In genomic region chr5:176402684-176403083, GRCh38 we compare ENCODE assay signal across 14 cellular contexts. TPM values are rescaled to one million over a fixed set of nuclear protein-coding genes. Genes with fewer than 3 reads are reported as not detected.
DNase-seq lines count a peak whose midpoint lies in the region; ATAC-seq, FAIRE-seq and TF ChIP-seq lines count a peak whose summit lies in the region.
"Had no signal": no experiment of that assay in that cellular context is flagged by ENCODE, and none has a peak within 500 bp of the region (broad histone marks: within the 10 kb centered on the region; RNA-seq: fewer than 3 reads in every experiment).

No MANE protein-coding gene starts in this region.

- ATAC-seq in activated naive CD4-positive, alpha-beta T cell treated with anti-CD3 and anti-CD28 coated beads, Interleukin-2, amount 50 U/mL, for 72 hours = no peak
- ATAC-seq in HepG2 = peak; percentile 28; the same call in 2 of the 3 replicates
- ATAC-seq in GM19023 (IDR thresholded peaks at IDR 0.05; ENCODE audit: unreplicated experiment) = no peak
- ATAC-seq: activated CD4-positive, CD25-positive, alpha-beta regulatory T cell treated with anti-CD3 and anti-CD28 coated beads, Interleukin-2, amount 50 U/mL, for 24 hours had no signal

- H3K79me2 ChIP-seq in HepG2 (ENCODE audit: insufficient read depth, low read length) = no peaks in the 10 kb centered on the region

- H3K4me1 ChIP-seq in HepG2 (ENCODE audit: insufficient read depth, low read length) = peaks cover 25% of the 10 kb centered on the region
- peaks cover 38% of the 10 kb centered on the region for H3K4me1 ChIP-seq in vagina
- H3K4me1 ChIP-seq: ascending aorta, Caco-2 had no signal

- intact Hi-C loops in HepG2 (cut with micrococcal nuclease; ENCODE audit: unreplicated experiment) (no loop called here), vagina (cut with DNase I) (no loop called here)

- no peaks in the 10 kb centered on the region for H3K27me3 ChIP-seq in HepG2 (ENCODE audit: control insufficient read depth in 1 of 2, insufficient read depth in 2 of 2, low read length in 2 of 2)
- no peaks in the 10 kb centered on the region for H3K27me3 ChIP-seq in vagina
- H3K27me3 ChIP-seq: ascending aorta, thyroid gland had no signal

- H3K9me3 ChIP-seq in HepG2 (ENCODE audit: low read length) = no peaks in the 10 kb centered on the region
- no peaks in the 10 kb centered on the region for H3K9me3 ChIP-seq in vagina
- H3K9me3 ChIP-seq: ascending aorta, Caco-2, thyroid gland had no signal

- in situ Hi-C loops in HepG2 (cut with HindIII; ENCODE audit: extremely low pct_ligation_motif_present, low pct_unique_long_range_greater_than_20kb) = no loop called here

- H3K9ac ChIP-seq in HepG2 (ENCODE audit: insufficient read depth, low read depth, low read length) = no peak overlapping the region

- no peak overlapping the region for H3K4me2 ChIP-seq in HepG2 (ENCODE audit: low read depth, low read length)

- TF ChIP-seq CTCF in HepG2 (CRISPR knock-in tag; IDR thresholded peaks at IDR 0.05) (no peak), vagina (IDR thresholded peaks at IDR 0.05) (no peak)

- peaks cover 0 to 2% of the 10 kb centered on the region in 2 experiments; a peak in 3 of 5 replicates for H3K36me3 ChIP-seq in HepG2 (replicated peaks in 1 of 2; ENCODE audit: control insufficient read depth in 1 of 2, insufficient read depth in 2 of 2, low read length in 2 of 2)
- peaks cover 0 to 31% of the 10 kb centered on the region in 2 donors for H3K36me3 ChIP-seq in vagina

- CTCF ChIA-PET in activated naive CD4-positive, alpha-beta T cell treated with anti-CD3 and anti-CD28 coated beads, Interleukin-2, amount 10 ng/mL, durations not matched to agents 7 days and 5 days (lab: Charles Lee) = interaction anchor here (0.7 kb wide), 1 partner anchor 185 kb away, joined by 3 read pairs; no protein-coding TSS in a partner anchor
- CTCF ChIA-PET in HepG2 (lab: Yijun Ruan, JAX; ENCODE audit: low intra/inter-chr PET ratio, low total read pairs) = no interaction called here

- H3K4me3 Mint-ChIP-seq in activated naive CD4-positive, alpha-beta T cell treated with anti-CD3 and anti-CD28 coated beads, Interleukin-2, amount 10 ng/mL, durations not matched to agents 7 days and 5 days = no peak overlapping the region

- H2AFZ ChIP-seq in HepG2 (ENCODE audit: low read length) = no peak overlapping the region

- no peak for FAIRE-seq in HepG2 (lab: Jason Lieb, UNC)

- TF ChIP-seq EP300 in HepG2 (IDR thresholded peaks at IDR 0.05; ENCODE audit: low read depth in 2 of 2, low read length in 2 of 2) = no peak
- no peak for TF ChIP-seq EP300 in HepG2 (CRISPR knock-in tag; IDR thresholded peaks at IDR 0.05; ENCODE audit: borderline replicate concordance)

- no TSS peak for BruUV-seq in HepG2 (replicated peaks; lab: Mats Ljungman, UMichigan)

- TF ChIP-seq POLR2A in HepG2 (IDR thresholded peaks at IDR 0.05; ENCODE audit: insufficient read depth in 1 of 2, low read depth in 2 of 2, low read length in 2 of 2) = no peak
- TF ChIP-seq POLR2A in vagina (IDR thresholded peaks at IDR 0.05) = no peak

- no peaks in the 10 kb centered on the region for H3K36me3 Mint-ChIP-seq in activated naive CD4-positive, alpha-beta T cell treated with anti-CD3 and anti-CD28 coated beads, Interleukin-2, amount 50 U/mL, for 72 hours
- peaks cover 11% of the 10 kb centered on the region for H3K36me3 Mint-ChIP-seq in activated naive CD4-positive, alpha-beta T cell treated with anti-CD3 and anti-CD28 coated beads, Interleukin-2, amount 10 ng/mL, durations not matched to agents 7 days and 5 days

- no peaks in the 10 kb centered on the region for H3K27me3 Mint-ChIP-seq in activated naive CD4-positive, alpha-beta T cell treated with anti-CD3 and anti-CD28 coated beads, Interleukin-2, amount 10 ng/mL, durations not matched to agents 7 days and 5 days

- no peaks in the 10 kb centered on the region for H4K20me1 ChIP-seq in HepG2 (ENCODE audit: insufficient read depth, low read length)

- POLR2A ChIA-PET in HepG2 (lab: Yijun Ruan, JAX) = no interaction called here

- no peak overlapping the region for H3K4me3 ChIP-seq in HepG2 (replicated peaks in 1 of 3; ENCODE audit: insufficient read depth in 1 of 3, low read depth in 2 of 3, low read length in 3 of 3)
- no peak overlapping the region for H3K4me3 ChIP-seq in vagina
- H3K4me3 ChIP-seq: ascending aorta, thyroid gland had no signal

- WGBS in HepG2 (ENCODE audit: low lambda C conversion rate) = 65% methylated on average over 8 of the region's 8 CpGs

- no peak for TF ChIP-seq RAD21 in HepG2 (CRISPR knock-in tag; IDR thresholded peaks at IDR 0.05)

- H3K9me3 Mint-ChIP-seq in activated naive CD4-positive, alpha-beta T cell treated with anti-CD3 and anti-CD28 coated beads, Interleukin-2, amount 50 U/mL, for 72 hours = no peaks in the 10 kb centered on the region
- H3K9me3 Mint-ChIP-seq in activated naive CD4-positive, alpha-beta T cell treated with anti-CD3 and anti-CD28 coated beads, Interleukin-2, amount 10 ng/mL, durations not matched to agents 7 days and 5 days = no peaks in the 10 kb centered on the region

- peak overlapping the region; percentile 56 to 91 for H3K27ac Mint-ChIP-seq in activated naive CD4-positive, alpha-beta T cell treated with anti-CD3 and anti-CD28 coated beads, Interleukin-2, amount 50 U/mL, for 72 hours
- no peak overlapping the region for H3K27ac Mint-ChIP-seq in activated naive CD4-positive, alpha-beta T cell treated with anti-CD3 and anti-CD28 coated beads, Interleukin-2, amount 10 ng/mL, durations not matched to agents 7 days and 5 days

- H3K27ac ChIP-seq in HepG2 (ENCODE audit: extremely low read length, insufficient read depth, low read length) (peak overlapping the region; percentile 48), vagina (peak overlapping the region; percentile 42)
- H3K27ac ChIP-seq: ascending aorta, thyroid gland had no signal

- H3K4me1 Mint-ChIP-seq in activated naive CD4-positive, alpha-beta T cell treated with anti-CD3 and anti-CD28 coated beads, Interleukin-2, amount 10 ng/mL, durations not matched to agents 7 days and 5 days = peaks cover 2% of the 10 kb centered on the region

- no peak for DNase-seq in activated naive CD4-positive, alpha-beta T cell treated with anti-CD3 and anti-CD28 coated beads, Interleukin-2, amount 50 U/mL, for 72 hours (ENCODE audit: low spot score in 2 of 2)
- DNase-seq in activated naive CD4-positive, alpha-beta T cell treated with anti-CD3 and anti-CD28 coated beads, Interleukin-2, amount 10 ng/mL, durations not matched to agents 7 days and 5 days = no peak
- no peak for DNase-seq in HepG2 (ENCODE audit: low spot score)
- no peak for DNase-seq in vagina (ENCODE audit: extremely low spot score in 2 of 2)
- DNase-seq in retina = no peak
- DNase-seq: Caco-2, kidney glomerular epithelial cell, NCI-H1105, NCI-H2227 treated with DMSO at 0.1 percent for 48 hours, SW 1271, thyroid gland had no signal

RNA-seq across cellular contexts. Expression of gene CLTB, which starts 13.7 kb away (rescaled TPM):
- 10 to 100 TPM; 41.8 to 48.6 TPM for total RNA-seq in activated naive CD4-positive, alpha-beta T cell treated with anti-CD3 and anti-CD28 coated beads, Interleukin-2, amount 50 U/mL, for 72 hours
- total RNA-seq in HepG2 (2016; rRNA removed; fragmentation: Illumina TruSeq; extraction: Trizol) = 30.7 and 33.8 TPM in 2 replicates
- total RNA-seq in HepG2 (2016; cell fraction: cytosol; rRNA removed; fragmentation: Illumina TruSeq; extraction: Trizol; ENCODE audit: low read depth) = 29.6 and 37.0 TPM in 2 replicates
- total RNA-seq in HepG2 (2016; cell fraction: insoluble cytoplasmic fraction; rRNA removed; fragmentation: Illumina TruSeq; extraction: Trizol) = 31.5 and 34.4 TPM in 2 replicates
- total RNA-seq in HepG2 (2016; cell fraction: membrane; rRNA removed; fragmentation: Illumina TruSeq; extraction: Trizol) = 33.2 and 41.2 TPM in 2 replicates
- total RNA-seq in HepG2 (2016; cell fraction: nucleus; rRNA removed; fragmentation: Illumina TruSeq; extraction: Trizol) = 15.1 and 15.7 TPM in 2 replicates
- polyA plus RNA-seq in HepG2 (2011; rRNA removed) = 23.3 and 24.8 TPM in 2 replicates
- polyA plus RNA-seq in HepG2 (2011; cell fraction: cytosol; rRNA removed) = 27.1 and 35.6 TPM in 2 replicates
- 29.2 and 30.5 TPM in 2 replicates for polyA plus RNA-seq in HepG2 (2011; cell fraction: nucleus; rRNA removed)
- polyA plus RNA-seq in HepG2 (2012) = 14.8 and 24.0 TPM in 2 replicates
- polyA plus RNA-seq in HepG2 (2016; cell fraction: cytosol; fragmentation: Illumina TruSeq; extraction: Trizol; ENCODE audit: low read depth) = 31.8 and 36.4 TPM in 2 replicates
- 30.6 and 31.4 TPM in 2 replicates for polyA plus RNA-seq in HepG2 (2016; cell fraction: insoluble cytoplasmic fraction; fragmentation: Illumina TruSeq; extraction: Trizol; ENCODE audit: low read depth)
- polyA plus RNA-seq in HepG2 (2016; cell fraction: membrane; fragmentation: Illumina TruSeq; extraction: Trizol; ENCODE audit: low read depth) = 32.7 and 36.2 TPM in 2 replicates
- polyA plus RNA-seq in HepG2 (2016; cell fraction: nucleus; fragmentation: Illumina TruSeq; extraction: Trizol; ENCODE audit: insufficient read depth, low read depth) = 28.4 and 29.1 TPM in 2 replicates
- 13.8 and 44.3 TPM in 2 replicates for polyA minus RNA-seq in HepG2 (2011; rRNA and poly(A)+ RNA removed; ENCODE audit: low replicate concordance)
- polyA minus RNA-seq in HepG2 (2011; cell fraction: cytosol; rRNA and poly(A)+ RNA removed) = 9.0 and 12.0 TPM in 2 replicates
- polyA minus RNA-seq in HepG2 (2011; cell fraction: nucleus; rRNA and poly(A)+ RNA removed) = 7.7 and 8.2 TPM in 2 replicates
- total RNA-seq in vagina = 254 TPM

RNA-seq across cellular contexts. Expression of gene HIGD2A, which starts 14.1 kb away (rescaled TPM):
- 100 to 1,000 TPM; 120 to 154 TPM for total RNA-seq in activated naive CD4-positive, alpha-beta T cell treated with anti-CD3 and anti-CD28 coated beads, Interleukin-2, amount 50 U/mL, for 72 hours
- total RNA-seq in HepG2 (2016; rRNA removed; fragmentation: Illumina TruSeq; extraction: Trizol) = 89.2 and 95.7 TPM in 2 replicates
- 64.5 and 65.6 TPM in 2 replicates for total RNA-seq in HepG2 (2016; cell fraction: cytosol; rRNA removed; fragmentation: Illumina TruSeq; extraction: Trizol; ENCODE audit: low read depth)
- total RNA-seq in HepG2 (2016; cell fraction: insoluble cytoplasmic fraction; rRNA removed; fragmentation: Illumina TruSeq; extraction: Trizol) = 87.9 and 107 TPM in 2 replicates
- 112 and 135 TPM in 2 replicates for total RNA-seq in HepG2 (2016; cell fraction: membrane; rRNA removed; fragmentation: Illumina TruSeq; extraction: Trizol)
- total RNA-seq in HepG2 (2016; cell fraction: nucleus; rRNA removed; fragmentation: Illumina TruSeq; extraction: Trizol) = 38.9 and 40.5 TPM in 2 replicates
- 146 TPM in 2 replicates for polyA plus RNA-seq in HepG2 (2011; rRNA removed)
- polyA plus RNA-seq in HepG2 (2011; cell fraction: cytosol; rRNA removed) = 171 and 302 TPM in 2 replicates
- 77.0 and 77.1 TPM in 2 replicates for polyA plus RNA-seq in HepG2 (2011; cell fraction: nucleus; rRNA removed)
- polyA plus RNA-seq in HepG2 (2012) = 133 and 141 TPM in 2 replicates
- 151 and 159 TPM in 2 replicates for polyA plus RNA-seq in HepG2 (2016; cell fraction: cytosol; fragmentation: Illumina TruSeq; extraction: Trizol; ENCODE audit: low read depth)
- 220 and 222 TPM in 2 replicates for polyA plus RNA-seq in HepG2 (2016; cell fraction: insoluble cytoplasmic fraction; fragmentation: Illumina TruSeq; extraction: Trizol; ENCODE audit: low read depth)
- polyA plus RNA-seq in HepG2 (2016; cell fraction: membrane; fragmentation: Illumina TruSeq; extraction: Trizol; ENCODE audit: low read depth) = 239 and 256 TPM in 2 replicates
- polyA plus RNA-seq in HepG2 (2016; cell fraction: nucleus; fragmentation: Illumina TruSeq; extraction: Trizol; ENCODE audit: insufficient read depth, low read depth) = 118 and 123 TPM in 2 replicates
- 148 and 164 TPM in 2 replicates for polyA minus RNA-seq in HepG2 (2011; rRNA and poly(A)+ RNA removed; ENCODE audit: low replicate concordance)
- 70.4 and 91.9 TPM in 2 replicates for polyA minus RNA-seq in HepG2 (2011; cell fraction: cytosol; rRNA and poly(A)+ RNA removed)
- 33.3 and 40.7 TPM in 2 replicates for polyA minus RNA-seq in HepG2 (2011; cell fraction: nucleus; rRNA and poly(A)+ RNA removed)
- 124 TPM for total RNA-seq in vagina

RNA-seq across cellular contexts. Expression of gene NOP16, which starts 14.3 kb away (rescaled TPM):
- 10 to 100 TPM; 42.1 to 67.7 TPM for total RNA-seq in activated naive CD4-positive, alpha-beta T cell treated with anti-CD3 and anti-CD28 coated beads, Interleukin-2, amount 50 U/mL, for 72 hours
- total RNA-seq in HepG2 (2016; rRNA removed; fragmentation: Illumina TruSeq; extraction: Trizol) (48.4 and 58.4 TPM in 2 replicates), vagina (48.6 TPM)
- 19.8 and 25.4 TPM in 2 replicates for total RNA-seq in HepG2 (2016; cell fraction: cytosol; rRNA removed; fragmentation: Illumina TruSeq; extraction: Trizol; ENCODE audit: low read depth)
- 51.5 and 62.4 TPM in 2 replicates for total RNA-seq in HepG2 (2016; cell fraction: insoluble cytoplasmic fraction; rRNA removed; fragmentation: Illumina TruSeq; extraction: Trizol)
- total RNA-seq in HepG2 (2016; cell fraction: membrane; rRNA removed; fragmentation: Illumina TruSeq; extraction: Trizol) = 31.1 and 36.0 TPM in 2 replicates
- 38.3 and 50.4 TPM in 2 replicates for total RNA-seq in HepG2 (2016; cell fraction: nucleus; rRNA removed; fragmentation: Illumina TruSeq; extraction: Trizol)
- 43.3 and 45.9 TPM in 2 replicates for polyA plus RNA-seq in HepG2 (2011; rRNA removed)
- polyA plus RNA-seq in HepG2 (2011; cell fraction: cytosol; rRNA removed) = 43.5 and 48.0 TPM in 2 replicates
- 49.8 and 55.0 TPM in 2 replicates for polyA plus RNA-seq in HepG2 (2011; cell fraction: nucleus; rRNA removed)
- 36.0 and 45.5 TPM in 2 replicates for polyA plus RNA-seq in HepG2 (2012)
- 20.0 and 21.6 TPM in 2 replicates for polyA plus RNA-seq in HepG2 (2016; cell fraction: cytosol; fragmentation: Illumina TruSeq; extraction: Trizol; ENCODE audit: low read depth)
- polyA plus RNA-seq in HepG2 (2016; cell fraction: insoluble cytoplasmic fraction; fragmentation: Illumina TruSeq; extraction: Trizol; ENCODE audit: low read depth) = 99.0 and 104 TPM in 2 replicates
- 29.9 and 32.3 TPM in 2 replicates for polyA plus RNA-seq in HepG2 (2016; cell fraction: membrane; fragmentation: Illumina TruSeq; extraction: Trizol; ENCODE audit: low read depth)
- polyA plus RNA-seq in HepG2 (2016; cell fraction: nucleus; fragmentation: Illumina TruSeq; extraction: Trizol; ENCODE audit: insufficient read depth, low read depth) = 76.6 and 84.9 TPM in 2 replicates
- polyA minus RNA-seq in HepG2 (2011; rRNA and poly(A)+ RNA removed; ENCODE audit: low replicate concordance) = 16.4 and 48.3 TPM in 2 replicates
- 10.2 and 15.5 TPM in 2 replicates for polyA minus RNA-seq in HepG2 (2011; cell fraction: cytosol; rRNA and poly(A)+ RNA removed)
- 37.8 and 42.2 TPM in 2 replicates for polyA minus RNA-seq in HepG2 (2011; cell fraction: nucleus; rRNA and poly(A)+ RNA removed)
- total RNA-seq: ascending aorta had no signal

RNA-seq across cellular contexts. Expression of gene ARL10, which starts 37.4 kb away (rescaled TPM):
- 10 to 100 TPM in 1 of 2 donors, 1 to 10 TPM in 1; 3.1 to 19.1 TPM for total RNA-seq in activated naive CD4-positive, alpha-beta T cell treated with anti-CD3 and anti-CD28 coated beads, Interleukin-2, amount 50 U/mL, for 72 hours
- total RNA-seq in HepG2 (2016; rRNA removed; fragmentation: Illumina TruSeq; extraction: Trizol) = 0.01 and 0.18 TPM in 2 replicates
- total RNA-seq in HepG2 (2016; cell fraction: cytosol; rRNA removed; fragmentation: Illumina TruSeq; extraction: Trizol; ENCODE audit: low read depth) = 1.1 TPM in 1 of 2 replicates, not detected in the other
- total RNA-seq in HepG2 (2016; cell fraction: insoluble cytoplasmic fraction; rRNA removed; fragmentation: Illumina TruSeq; extraction: Trizol) = 0.45 TPM in 1 of 2 replicates, not detected in the other
- 0.93 and 0.96 TPM in 2 replicates for total RNA-seq in HepG2 (2016; cell fraction: membrane; rRNA removed; fragmentation: Illumina TruSeq; extraction: Trizol)
- total RNA-seq in HepG2 (2016; cell fraction: nucleus; rRNA removed; fragmentation: Illumina TruSeq; extraction: Trizol) = 0.53 TPM in 1 of 2 replicates, not detected in the other
- polyA plus RNA-seq in HepG2 (2011; rRNA removed) = 0.22 and 0.50 TPM in 2 replicates
- polyA plus RNA-seq in HepG2 (2011; cell fraction: cytosol; rRNA removed) = under 0.01 and 0.01 TPM in 2 replicates
- polyA plus RNA-seq in HepG2 (2011; cell fraction: nucleus; rRNA removed) = 0.02 and 0.03 TPM in 2 replicates
- 0.05 and 0.07 TPM in 2 replicates for polyA plus RNA-seq in HepG2 (2012)
- 0.51 and 1.6 TPM in 2 replicates for polyA plus RNA-seq in HepG2 (2016; cell fraction: cytosol; fragmentation: Illumina TruSeq; extraction: Trizol; ENCODE audit: low read depth)
- polyA plus RNA-seq in HepG2 (2016; cell fraction: insoluble cytoplasmic fraction; fragmentation: Illumina TruSeq; extraction: Trizol; ENCODE audit: low read depth) = not detected in 2 replicates
- 1.5 TPM in 1 of 2 replicates, not detected in the other for polyA plus RNA-seq in HepG2 (2016; cell fraction: membrane; fragmentation: Illumina TruSeq; extraction: Trizol; ENCODE audit: low read depth)
- polyA plus RNA-seq in HepG2 (2016; cell fraction: nucleus; fragmentation: Illumina TruSeq; extraction: Trizol; ENCODE audit: insufficient read depth, low read depth) = 0.05 TPM in 1 of 2 replicates, not detected in the other
- 0.02 and 0.22 TPM in 2 replicates for polyA minus RNA-seq in HepG2 (2011; rRNA and poly(A)+ RNA removed; ENCODE audit: low replicate concordance)
- polyA minus RNA-seq in HepG2 (2011; cell fraction: cytosol; rRNA and poly(A)+ RNA removed) = 0.79 TPM in 1 of 2 replicates, not detected in the other
- under 0.01 TPM in 2 replicates for polyA minus RNA-seq in HepG2 (2011; cell fraction: nucleus; rRNA and poly(A)+ RNA removed)
- total RNA-seq in vagina = 9.8 TPM

RNA-seq across cellular contexts. Expression of gene KIAA1191, which starts 41.1 kb away (rescaled TPM):
- total RNA-seq in activated naive CD4-positive, alpha-beta T cell treated with anti-CD3 and anti-CD28 coated beads, Interleukin-2, amount 50 U/mL, for 72 hours = 10 to 100 TPM; 58.3 to 58.9 TPM
- total RNA-seq in HepG2 (2016; rRNA removed; fragmentation: Illumina TruSeq; extraction: Trizol) = 63.6 and 81.6 TPM in 2 replicates
- 31.6 and 37.8 TPM in 2 replicates for total RNA-seq in HepG2 (2016; cell fraction: cytosol; rRNA removed; fragmentation: Illumina TruSeq; extraction: Trizol; ENCODE audit: low read depth)
- 65.9 and 72.9 TPM in 2 replicates for total RNA-seq in HepG2 (2016; cell fraction: insoluble cytoplasmic fraction; rRNA removed; fragmentation: Illumina TruSeq; extraction: Trizol)
- total RNA-seq in HepG2 (2016; cell fraction: membrane; rRNA removed; fragmentation: Illumina TruSeq; extraction: Trizol) = 115 and 123 TPM in 2 replicates
- 36.2 and 40.9 TPM in 2 replicates for total RNA-seq in HepG2 (2016; cell fraction: nucleus; rRNA removed; fragmentation: Illumina TruSeq; extraction: Trizol)
- 103 and 115 TPM in 2 replicates for polyA plus RNA-seq in HepG2 (2011; rRNA removed)
- 101 and 112 TPM in 2 replicates for polyA plus RNA-seq in HepG2 (2011; cell fraction: cytosol; rRNA removed)
- 49.0 and 59.8 TPM in 2 replicates for polyA plus RNA-seq in HepG2 (2011; cell fraction: nucleus; rRNA removed)
- polyA plus RNA-seq in HepG2 (2012) = 74.1 and 79.3 TPM in 2 replicates
- 37.9 and 44.6 TPM in 2 replicates for polyA plus RNA-seq in HepG2 (2016; cell fraction: cytosol; fragmentation: Illumina TruSeq; extraction: Trizol; ENCODE audit: low read depth)
- polyA plus RNA-seq in HepG2 (2016; cell fraction: insoluble cytoplasmic fraction; fragmentation: Illumina TruSeq; extraction: Trizol; ENCODE audit: low read depth) = 95.8 and 106 TPM in 2 replicates
- 126 and 130 TPM in 2 replicates for polyA plus RNA-seq in HepG2 (2016; cell fraction: membrane; fragmentation: Illumina TruSeq; extraction: Trizol; ENCODE audit: low read depth)
- 74.2 and 82.1 TPM in 2 replicates for polyA plus RNA-seq in HepG2 (2016; cell fraction: nucleus; fragmentation: Illumina TruSeq; extraction: Trizol; ENCODE audit: insufficient read depth, low read depth)
- polyA minus RNA-seq in HepG2 (2011; rRNA and poly(A)+ RNA removed; ENCODE audit: low replicate concordance) = 90.9 and 162 TPM in 2 replicates
- polyA minus RNA-seq in HepG2 (2011; cell fraction: cytosol; rRNA and poly(A)+ RNA removed) = 54.6 and 59.7 TPM in 2 replicates
- 37.3 and 54.8 TPM in 2 replicates for polyA minus RNA-seq in HepG2 (2011; cell fraction: nucleus; rRNA and poly(A)+ RNA removed)
- 99.4 TPM for total RNA-seq in vagina
